In the genomic region with DNA sequence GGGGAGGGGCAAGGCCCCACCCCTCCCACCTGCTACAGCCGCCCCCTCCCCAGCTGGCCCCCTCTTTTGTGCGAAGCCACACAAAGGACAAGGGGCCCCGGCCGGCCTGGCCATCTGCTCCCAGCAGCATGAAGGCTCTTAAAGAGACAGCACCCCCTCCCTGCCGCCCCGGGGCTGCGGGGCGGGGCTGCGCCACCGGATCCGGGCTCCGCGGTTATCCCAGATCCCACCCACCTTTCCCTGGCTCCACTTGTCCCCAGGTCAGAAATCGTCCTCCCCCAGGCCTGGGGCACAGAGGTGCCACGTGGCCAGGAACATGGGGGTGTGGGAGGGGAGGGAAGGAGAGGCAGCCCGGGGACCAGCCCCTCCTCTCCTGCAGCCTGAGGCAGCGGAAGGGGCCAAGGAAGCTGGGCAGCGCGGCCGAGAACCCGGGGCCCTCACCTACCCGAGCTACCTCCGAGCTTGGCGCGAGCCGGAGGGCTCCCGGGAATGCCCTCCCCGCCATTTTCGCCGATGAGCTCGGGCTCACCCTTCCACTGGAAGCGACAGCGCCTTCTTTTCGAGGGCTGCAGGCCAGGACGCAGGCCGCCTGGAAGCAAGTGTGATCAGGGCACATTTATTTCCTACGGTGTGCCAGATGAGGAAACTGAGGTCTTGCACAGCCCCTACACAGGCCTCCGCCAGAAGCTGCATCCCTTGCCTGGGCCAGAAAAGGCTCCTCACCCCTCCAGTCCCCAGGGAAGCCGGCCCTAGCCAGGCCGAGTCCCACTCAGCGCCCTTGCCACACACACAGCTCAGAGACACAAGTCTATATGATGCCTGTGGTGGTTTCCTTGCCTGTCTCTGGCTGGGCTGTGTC, we compare ENCODE assay signal across 1 cellular context.
A peak's percentile ranks its signal among the peaks of the same experiment; 100 is the strongest.
TF ChIP-seq lines count a peak whose summit lies in the region.

No MANE protein-coding gene starts in this region.

TF ChIP-seq in H1, 55 proteins besides CTCF, POLR2A, EP300 and RAD21:
- TF ChIP-seq SP2 (IDR thresholded peaks at IDR 0.05; ENCODE audit: low read length) (no peak), YY1 (IDR thresholded peaks at IDR 0.05; ENCODE audit: low read depth, low read length) (no peak), TCF12 (IDR thresholded peaks at IDR 0.05; ENCODE audit: low read depth, low read length) (peak; percentile 91), GTF2F1 (IDR thresholded peaks at IDR 0.05; ENCODE audit: borderline replicate concordance, low read depth, low read length) (no peak), SRF (IDR thresholded peaks at IDR 0.05; ENCODE audit: low read depth, low read length) (no peak), SP1 (IDR thresholded peaks at IDR 0.05; ENCODE audit: low read depth, low read length) (peak; percentile 67; the same call in 1 of the 2 replicates), KDM4A (IDR thresholded peaks at IDR 0.05; ENCODE audit: low read depth, low read length, severe bottlenecking) (no peak), CBX5 (IDR thresholded peaks at IDR 0.05; ENCODE audit: low read depth, low read length) (no peak), PHF8 (conservative IDR thresholded peaks at IDR 0.05; ENCODE audit: low read depth, low read length) (peak; percentile 61), POLR2AphosphoS5 (IDR thresholded peaks at IDR 0.05; ENCODE audit: low read depth, low read length) (peak; percentile 43), JUN (IDR thresholded peaks at IDR 0.05; ENCODE audit: low read depth, low read length) (no peak), TBP (IDR thresholded peaks at IDR 0.05; ENCODE audit: low read depth, low read length) (peak; percentile 58; the same call in 1 of the 2 replicates), SP4 (IDR thresholded peaks at IDR 0.05; ENCODE audit: low read length) (peak; percentile 44; the same call in 1 of the 2 replicates), SIN3A (conservative IDR thresholded peaks at IDR 0.05 in 1 of 2, IDR thresholded peaks at IDR 0.05 in 1 of 2; ENCODE audit: low read depth in 1 of 2, low read length in 2 of 2) (0 out of 4 replicates have a peak, but pooled peaks have one; percentile 21 to 66), FOSL1 (IDR thresholded peaks at IDR 0.05; ENCODE audit: insufficient read depth, low read depth, low read length) (no peak), SIX5 (IDR thresholded peaks at IDR 0.05; ENCODE audit: low read depth, low read length) (no peak), TAF1 (IDR thresholded peaks at IDR 0.05; ENCODE audit: low read depth, low read length) (peak; percentile 53; the same call in 1 of the 2 replicates), ASH2L (IDR thresholded peaks at IDR 0.05; ENCODE audit: low read length) (peak; percentile 5), TEAD4 (IDR thresholded peaks at IDR 0.05; ENCODE audit: low read depth, low read length) (no peak)
- TF ChIP-seq, protein P1, sequence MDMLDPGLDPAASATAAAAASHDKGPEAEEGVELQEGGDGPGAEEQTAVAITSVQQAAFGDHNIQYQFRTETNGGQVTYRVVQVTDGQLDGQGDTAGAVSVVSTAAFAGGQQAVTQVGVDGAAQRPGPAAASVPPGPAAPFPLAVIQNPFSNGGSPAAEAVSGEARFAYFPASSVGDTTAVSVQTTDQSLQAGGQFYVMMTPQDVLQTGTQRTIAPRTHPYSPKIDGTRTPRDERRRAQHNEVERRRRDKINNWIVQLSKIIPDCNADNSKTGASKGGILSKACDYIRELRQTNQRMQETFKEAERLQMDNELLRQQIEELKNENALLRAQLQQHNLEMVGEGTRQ (IDR thresholded peaks at IDR 0.05; ENCODE audit: low read length), result peak; percentile 72
- TF ChIP-seq, protein P2, sequence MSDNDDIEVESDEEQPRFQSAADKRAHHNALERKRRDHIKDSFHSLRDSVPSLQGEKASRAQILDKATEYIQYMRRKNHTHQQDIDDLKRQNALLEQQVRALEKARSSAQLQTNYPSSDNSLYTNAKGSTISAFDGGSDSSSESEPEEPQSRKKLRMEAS (IDR thresholded peaks at IDR 0.05), result peak; percentile 98
- TF ChIP-seq, protein P3, sequence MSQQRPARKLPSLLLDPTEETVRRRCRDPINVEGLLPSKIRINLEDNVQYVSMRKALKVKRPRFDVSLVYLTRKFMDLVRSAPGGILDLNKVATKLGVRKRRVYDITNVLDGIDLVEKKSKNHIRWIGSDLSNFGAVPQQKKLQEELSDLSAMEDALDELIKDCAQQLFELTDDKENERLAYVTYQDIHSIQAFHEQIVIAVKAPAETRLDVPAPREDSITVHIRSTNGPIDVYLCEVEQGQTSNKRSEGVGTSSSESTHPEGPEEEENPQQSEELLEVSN (IDR thresholded peaks at IDR 0.05), result peak; percentile 72
TF ChIP-seq in H1: peak in this region for 12.
